Comparison of ENCODE assay signal across 25 cellular contexts in genomic region chr5:131571669-131572168, GRCh38.
"Had no signal": no experiment of that assay in that cellular context is flagged by ENCODE, and none has a peak within 500 bp of the region (broad histone marks: within the 10 kb centered on the region; RNA-seq: fewer than 3 reads in every experiment).

No MANE protein-coding gene starts in this region.

- H3K27me3 Mint-ChIP-seq: effector memory CD8-positive, alpha-beta T cell; stimulated activated memory B cell treated with anti-CD40 and anti-IgM and Interleukin-4, amounts not matched to agents 10 μg/mL and 1 μg/mL and 100 μg/mL, for 72 hours had no signal

- H3K4me3 ChIP-seq: coronary artery, esophagus squamous epithelium, left ventricle myocardium inferior, lower lobe of right lung, prostate gland, right atrium auricular region, sigmoid colon, thoracic aorta, tibial nerve, upper lobe of left lung had no signal

- DNase-seq: dermis blood vessel endothelial cell; effector memory CD8-positive, alpha-beta T cell; erythroblast; esophagus squamous epithelium; foreskin melanocyte; hypothalamus; immature natural killer cell; islet precursor cell; kidney glomerular epithelial cell; left colon; left ventricle myocardium inferior; lower lobe of right lung; nephron progenitor cell; nucleus accumbens; sigmoid colon; stimulated activated CD4-positive, alpha-beta T cell treated with anti-CD3 and anti-CD28 coated beads, Interleukin-4, amount 100 ng/mL, for 4 hours; stimulated activated naive CD8-positive, alpha-beta T cell treated with anti-CD3 and anti-CD28 coated beads, Interleukin-15, Interleukin-2, amounts not matched to agents 100 U/mL and 50 U/mL, for 24 hours; substantia nigra; upper lobe of left lung had no signal

- H3K36me3 ChIP-seq: esophagus squamous epithelium, left ventricle myocardium inferior, lower lobe of right lung, prostate gland, right atrium auricular region, sigmoid colon, thoracic aorta, upper lobe of left lung had no signal

- H3K27ac ChIP-seq: coronary artery, esophagus squamous epithelium, left ventricle myocardium inferior, lower lobe of right lung, prostate gland, right atrium auricular region, sigmoid colon, thoracic aorta, tibial nerve, upper lobe of left lung had no signal

- H3K27me3 ChIP-seq: esophagus squamous epithelium, right atrium auricular region, sigmoid colon, tibial nerve, upper lobe of left lung had no signal

- H3K4me3 Mint-ChIP-seq: effector memory CD8-positive, alpha-beta T cell; immature natural killer cell; nephron progenitor cell; stimulated activated memory B cell treated with anti-CD40 and anti-IgM and Interleukin-4, amounts not matched to agents 10 μg/mL and 1 μg/mL and 100 μg/mL, for 72 hours had no signal

- H3K9me3 Mint-ChIP-seq: effector memory CD8-positive, alpha-beta T cell; immature natural killer cell had no signal

- H3K9me3 ChIP-seq: esophagus squamous epithelium, lower lobe of right lung, prostate gland, right atrium auricular region, sigmoid colon, thoracic aorta, tibial nerve, upper lobe of left lung had no signal

- H3K4me1 Mint-ChIP-seq: nephron progenitor cell had no signal

- ATAC-seq: effector memory CD8-positive, alpha-beta T cell; left colon; lower lobe of right lung; stimulated activated memory B cell treated with anti-CD40 and anti-IgM and Interleukin-4, amounts not matched to agents 10 μg/mL and 1 μg/mL and 100 μg/mL, for 72 hours; stimulated activated naive CD8-positive, alpha-beta T cell treated with anti-CD3 and anti-CD28 coated beads, Interleukin-15, Interleukin-2, amounts not matched to agents 100 U/mL and 50 U/mL, for 24 hours had no signal

- H3K4me1 ChIP-seq: esophagus squamous epithelium, left ventricle myocardium inferior, lower lobe of right lung, prostate gland, right atrium auricular region, sigmoid colon, tibial nerve had no signal

- H3K27ac Mint-ChIP-seq: nephron progenitor cell; stimulated activated memory B cell treated with anti-CD40 and anti-IgM and Interleukin-4, amounts not matched to agents 10 μg/mL and 1 μg/mL and 100 μg/mL, for 72 hours had no signal
